9 cellular contexts compared by ENCODE assay signal in the genomic region with DNA sequence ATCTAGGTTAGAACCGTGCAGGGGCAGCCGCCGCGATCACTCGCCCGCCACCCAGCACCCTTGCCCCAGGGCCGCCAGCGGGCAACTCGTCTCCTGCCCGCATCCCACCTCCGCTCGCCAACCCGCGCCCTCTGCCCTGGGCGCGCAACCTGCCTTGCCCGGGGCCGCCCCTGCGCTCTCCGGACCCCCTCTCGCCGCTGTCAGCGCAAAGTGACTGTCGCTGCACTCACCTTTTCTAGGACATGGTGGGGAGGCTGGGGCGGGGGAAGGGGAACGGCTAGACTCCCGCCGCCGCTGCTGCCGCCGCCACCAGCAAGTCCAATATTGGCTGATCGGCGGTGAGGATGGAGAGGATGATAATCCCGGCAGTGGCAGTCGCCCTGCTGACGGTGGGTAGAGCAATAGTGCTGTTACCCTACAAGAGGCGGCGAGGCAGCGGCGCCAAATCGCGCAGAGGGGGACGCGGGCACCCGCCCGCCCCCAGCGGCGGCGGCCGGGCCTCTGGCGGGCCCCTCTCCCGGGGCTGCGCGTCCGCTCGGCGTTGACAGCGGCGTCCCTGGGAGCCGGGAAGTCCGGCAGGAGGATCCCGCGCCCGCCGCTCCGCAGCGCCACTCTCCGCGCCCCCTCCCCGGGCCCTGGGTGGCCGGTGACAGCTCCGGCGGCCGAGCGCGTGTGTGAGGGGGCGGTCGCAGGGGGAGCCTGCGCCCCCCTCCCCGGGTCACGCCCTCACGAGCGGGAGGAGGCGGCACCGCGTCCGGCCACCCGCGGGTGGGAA. TPM values are rescaled to one million over a fixed set of nuclear protein-coding genes. Genes with fewer than 3 reads are reported as not detected.
DNase-seq lines count a peak whose midpoint lies in the region; ATAC-seq, FAIRE-seq and TF ChIP-seq lines count a peak whose summit lies in the region.
"Had no signal": no experiment of that assay in that cellular context is flagged by ENCODE, and none has a peak within 500 bp of the region (broad histone marks: within the 10 kb centered on the region; RNA-seq: fewer than 3 reads in every experiment).

No MANE protein-coding gene starts in this region.

- DNase-seq in GM10266 (ENCODE audit: extremely low spot score) (peak; percentile 42), T-helper 1 cell (peak; percentile 15 to 54 (median 35)), GM12878 (ENCODE audit: low read depth, low spot score) (no peak), keratinocyte (ENCODE audit: low read depth, low spot score) (no peak), smooth muscle cell (lab: John Stamatoyannopoulos, UW; ENCODE audit: unreplicated experiment) (peak; percentile 11), NCI-H510A (lab: John Stamatoyannopoulos, UW) (no peak), dedifferentiated amniotic fluid mesenchymal stem cell (ENCODE audit: extremely low spot score) (no peak)

- H3K9me3 ChIP-seq in GM12878 (replicated peaks; ENCODE audit: control insufficient read depth, insufficient read depth, low read length): no peaks in the 10 kb centered on the region
- no peaks in the 10 kb centered on the region for H3K9me3 ChIP-seq in keratinocyte (ENCODE audit: control insufficient read depth, low read depth, low read length)
- H3K9me3 ChIP-seq in smooth muscle cell (replicated peaks; ENCODE audit: low read depth): no peaks in the 10 kb centered on the region

- no peak for TF ChIP-seq RAD21 in GM12878 (IDR thresholded peaks at IDR 0.05; ENCODE audit: insufficient read depth, low read depth, low read length)

- H4K20me1 ChIP-seq in GM12878 (ENCODE audit: control insufficient read depth, insufficient read depth): no peaks in the 10 kb centered on the region
- no peaks in the 10 kb centered on the region for H4K20me1 ChIP-seq in keratinocyte (ENCODE audit: control insufficient read depth, extremely low read depth, insufficient read depth, low read length)
- no peaks in the 10 kb centered on the region for H4K20me1 ChIP-seq in smooth muscle cell (ENCODE audit: low read depth)

- dilution Hi-C loops in keratinocyte (cut with MboI; ENCODE audit: extremely low pct_ligation_motif_present, low sequenced_read_pairs): no loop called here

- H3K4me1 ChIP-seq in GM12878 (ENCODE audit: control insufficient read depth, insufficient read depth, low read length) (peaks cover 4% of the 10 kb centered on the region), keratinocyte (ENCODE audit: control insufficient read depth, extremely low read depth, insufficient read depth, low read length) (peaks cover 16% of the 10 kb centered on the region), smooth muscle cell (ENCODE audit: low read depth) (peaks cover 4% of the 10 kb centered on the region)

- H3K4me2 ChIP-seq in GM12878 (ENCODE audit: control insufficient read depth, insufficient read depth) (peak overlapping the region; percentile 99), keratinocyte (ENCODE audit: control insufficient read depth, extremely low read depth, insufficient read depth, low read depth, low read length) (peak overlapping the region; percentile 98), smooth muscle cell (peak overlapping the region; percentile 93)

- CTCF ChIA-PET in GM12878 (lab: Yijun Ruan, JAX): no interaction called here

- intact Hi-C loops in GM12878 (cut with micrococcal nuclease; ENCODE audit: unreplicated experiment): loop anchor here (5.0 kb wide), 1 partner anchor 387 kb away; no protein-coding TSS in a partner anchor

- SMC1A ChIA-PET in GM12878 (lab: Charles Lee; ENCODE audit: uncharacterized antibody, unreplicated experiment): no interaction called here

- no TSS peak for BruUV-seq in GM12878 (replicated peaks; lab: Mats Ljungman, UMichigan)

- TF ChIP-seq EP300 in GM12878 (IDR thresholded peaks at IDR 0.05; ENCODE audit: borderline replicate concordance in 1 of 2, control insufficient read depth in 1 of 2, low read depth in 2 of 2, low read length in 2 of 2): no peak

- no peak for ATAC-seq in GM12878
- no peak for ATAC-seq in GM18519 (IDR thresholded peaks at IDR 0.05; ENCODE audit: low FRiP score, unreplicated experiment)

- POLR2A ChIA-PET in GM12878 (lab: Charles Lee): no interaction called here

- peaks cover 8% of the 10 kb centered on the region for H3F3A ChIP-seq in smooth muscle cell (ENCODE audit: low read depth)

- no peaks in the 10 kb centered on the region for H3K9me1 ChIP-seq in keratinocyte (ENCODE audit: control insufficient read depth, extremely low read depth, insufficient read depth, low read length)

- WGBS in GM12878 (ENCODE audit: insufficient coverage, insufficient replicate concordance, low lambda C conversion rate, missing lambda C conversion rate): 12% methylated on average over 47 of the region's 89 CpGs
- 1% methylated on average over 65 of the region's 89 CpGs for WGBS in smooth muscle cell (ENCODE audit: low lambda C conversion rate)

- FAIRE-seq in GM12878 (lab: Jason Lieb, UNC) (no peak), keratinocyte (lab: Jason Lieb, UNC) (no peak)
- FAIRE-seq: TTC549 had no signal

- TF ChIP-seq POLR2A in GM12878 (IDR thresholded peaks at IDR 0.05; ENCODE audit: low read depth, low read length): no peak

- H3K27ac ChIP-seq in GM12878 (ENCODE audit: control insufficient read depth, insufficient read depth): no peak overlapping the region
- no peak overlapping the region for H3K27ac ChIP-seq in keratinocyte (ENCODE audit: control insufficient read depth, insufficient read depth, low read length)
- no peak overlapping the region for H3K27ac ChIP-seq in smooth muscle cell (ENCODE audit: low read depth)

- no peaks in the 10 kb centered on the region for H3K79me2 ChIP-seq in GM12878 (ENCODE audit: control insufficient read depth, insufficient read depth, low read length)
- H3K79me2 ChIP-seq in keratinocyte (ENCODE audit: control insufficient read depth, insufficient read depth, low read length): no peaks in the 10 kb centered on the region
- H3K79me2 ChIP-seq in smooth muscle cell (ENCODE audit: low read depth): no peaks in the 10 kb centered on the region

- H3K9ac ChIP-seq in GM12878 (ENCODE audit: control insufficient read depth, insufficient read depth, low read length) (no peak overlapping the region), keratinocyte (ENCODE audit: control insufficient read depth, extremely low read depth, insufficient read depth, low read length) (no peak overlapping the region), smooth muscle cell (ENCODE audit: low read depth) (no peak overlapping the region)

- H3K27me3 ChIP-seq in GM12878 (replicated peaks in 1 of 2; ENCODE audit: control insufficient read depth in 2 of 2, insufficient read depth in 2 of 2, low read length in 1 of 2): peaks cover 4 to 26% of the 10 kb centered on the region in 2 experiments; a peak in 3 of 4 replicates
- peaks cover 17% of the 10 kb centered on the region for H3K27me3 ChIP-seq in keratinocyte (ENCODE audit: control insufficient read depth, extremely low read depth, insufficient read depth, low read length)
- peaks cover 87% of the 10 kb centered on the region for H3K27me3 ChIP-seq in smooth muscle cell (ENCODE audit: low read depth)

- H3K4me3 ChIP-seq in GM12878 (peak overlapping the region; percentile 77), keratinocyte (ENCODE audit: control insufficient read depth in 2 of 3, extremely low read depth in 1 of 3, insufficient read depth in 2 of 3, low read depth in 1 of 3, low read length in 3 of 3) (peak overlapping the region; percentile 26 to 86 (median 83)), smooth muscle cell (peak overlapping the region; percentile 81)

- RAD21 ChIA-PET in GM12878 (lab: Charles Lee; ENCODE audit: unreplicated experiment): no interaction called here

- H2AFZ ChIP-seq in GM12878 (ENCODE audit: control insufficient read depth, low read depth, low read length) (peak overlapping the region; percentile 34; the same call in 1 of the 2 replicates), keratinocyte (ENCODE audit: control insufficient read depth, low read length) (peak overlapping the region; percentile 49), smooth muscle cell (ENCODE audit: low read depth) (peak overlapping the region; percentile 86)

- H3K36me3 ChIP-seq in GM12878 (ENCODE audit: control insufficient read depth in 2 of 2, insufficient read depth in 2 of 2, low read length in 1 of 2) (no peaks in the 10 kb centered on the region), keratinocyte (ENCODE audit: control insufficient read depth in 2 of 2, extremely low read depth in 1 of 2, insufficient read depth in 2 of 2, low read length in 2 of 2) (no peaks in the 10 kb centered on the region), smooth muscle cell (ENCODE audit: low read depth) (no peaks in the 10 kb centered on the region)

- TF ChIP-seq CTCF in GM10266 (IDR thresholded peaks at IDR 0.05; ENCODE audit: control insufficient read depth, insufficient read depth, low read depth, missing control alignments) (no peak), GM12878 (IDR thresholded peaks at IDR 0.05 in 2 of 3, conservative IDR thresholded peaks at IDR 0.05 in 1 of 3; ENCODE audit: control insufficient read depth in 2 of 3, extremely low read depth in 1 of 3, insufficient read depth in 1 of 3, low read depth in 3 of 3, low read length in 3 of 3) (no peak), keratinocyte (optimal IDR thresholded peaks at IDR 0.05 in 1 of 3, IDR thresholded peaks at IDR 0.05 in 1 of 3, conservative IDR thresholded peaks at IDR 0.05 in 1 of 3; ENCODE audit: extremely low read depth in 1 of 3, insufficient read depth in 2 of 3, low read length in 3 of 3) (no peak), smooth muscle cell (IDR thresholded peaks at IDR 0.05; ENCODE audit: borderline replicate concordance, insufficient read depth, poor library complexity, severe bottlenecking) (no peak)

- in situ Hi-C loops in GM12878 (cut with MboI): loop anchor here (5.0 kb wide), 1 partner anchor 387 kb away; no protein-coding TSS in a partner anchor

RNA-seq across cellular contexts. Expression of gene NR3C2, which starts 2.3 kb away (rescaled TPM):
- total RNA-seq in GM12878 (2013; cell fraction: nucleolus; rRNA removed): 0.29 and 1.1 TPM in 2 replicates
- under 0.01 and 0.06 TPM in 2 replicates for total RNA-seq in GM12878 (2014; rRNA removed)
- total RNA-seq in GM12878 (2014; rRNA removed; fragmentation: Illumina TruSeq; extraction: Trizol): 0.05 TPM in 1 of 2 replicates, not detected in the other
- 0.05 and 0.10 TPM in 2 replicates for total RNA-seq in GM12878 (2021)
- 0.05 TPM for polyA plus RNA-seq in GM12878 (2011; ENCODE audit: low read depth)
- 0.07 and 0.10 TPM in 2 replicates for polyA plus RNA-seq in GM12878 (2011; rRNA removed)
- 0.03 and 0.04 TPM in 2 replicates for polyA plus RNA-seq in GM12878 (2011; cell fraction: cytosol; rRNA removed)
- polyA plus RNA-seq in GM12878 (2011; cell fraction: nucleus; rRNA removed): 0.04 and 0.09 TPM in 2 replicates
- polyA plus RNA-seq in GM12878 (2012): 0.04 and 0.18 TPM in 2 replicates
- polyA plus RNA-seq in GM12878 (2014; fragmentation: Illumina TruSeq; extraction: Trizol): not detected in 2 replicates
- under 1 TPM in 1 of 2 experiments, not detected in 1; 0.11 TPM for polyA plus RNA-seq in GM12878 (2014; fragmentation: Nextera tagmentation; extraction: Ambion mirVana)
- not detected in 2 replicates for polyA plus RNA-seq in GM12878 (2014; rRNA removed)
- under 1 TPM; 0.05 to 0.07 TPM for polyA plus RNA-seq in GM12878 (2016; fragmentation: Nextera tagmentation; extraction: Ambion mirVana)
- polyA minus RNA-seq in GM12878 (2011; rRNA and poly(A)+ RNA removed): 0.22 and 0.31 TPM in 2 replicates
- not detected in 2 replicates for polyA minus RNA-seq in GM12878 (2011; cell fraction: cytosol; rRNA and poly(A)+ RNA removed)
- polyA minus RNA-seq in GM12878 (2011; cell fraction: nucleus; rRNA and poly(A)+ RNA removed): 0.60 and 1.6 TPM in 2 replicates
- 0.65 to 1.8 TPM (median 1.5 TPM) in 3 replicates for polyA plus RNA-seq in keratinocyte
- polyA plus RNA-seq in keratinocyte (2011; ENCODE audit: low read depth): 0.41 TPM
- 0.84 and 1.2 TPM in 2 replicates for polyA plus RNA-seq in keratinocyte (2011; cell fraction: cytosol; rRNA removed)
- 3.1 and 3.7 TPM in 2 replicates for polyA plus RNA-seq in keratinocyte (2011; cell fraction: nucleus; rRNA removed)
- polyA plus RNA-seq in keratinocyte (2012; ENCODE audit: low replicate concordance): 0.31 and 0.46 TPM in 2 replicates
- polyA minus RNA-seq in keratinocyte: 1.7 to 6.8 TPM (median 4.9 TPM) in 3 replicates
- polyA minus RNA-seq in keratinocyte (2011; cell fraction: cytosol; rRNA and poly(A)+ RNA removed): 1.3 TPM
- polyA minus RNA-seq in keratinocyte (2011; cell fraction: nucleus; rRNA and poly(A)+ RNA removed): 3.9 and 7.9 TPM in 2 replicates
- 0.09 and 0.76 TPM in 2 replicates for total RNA-seq in smooth muscle cell
- polyA plus RNA-seq in smooth muscle cell: not detected in 2 replicates

Comparison
In these comparisons a context has a peak if more than half of its experiments do, and no peak if none do; other contexts are left out.
1. DNase-seq: peak in GM10266 (single experiment), T-helper 1 cell (5 of 5) and smooth muscle cell (single experiment); none in GM12878 (single experiment), keratinocyte (single experiment), NCI-H510A (single experiment) and dedifferentiated amniotic fluid mesenchymal stem cell (single experiment).
2. H2AFZ ChIP-seq: peak in every context shown above with its lines; median percentile 86 in smooth muscle cell; 49 in keratinocyte; 34 in GM12878.
3. Peak in every context shown above with its lines, with median percentiles within 50 percentile points of each other: H3K4me2 ChIP-seq and H3K4me3 ChIP-seq.